ENCODE assay signal across 28 cellular contexts in the genomic region with DNA sequence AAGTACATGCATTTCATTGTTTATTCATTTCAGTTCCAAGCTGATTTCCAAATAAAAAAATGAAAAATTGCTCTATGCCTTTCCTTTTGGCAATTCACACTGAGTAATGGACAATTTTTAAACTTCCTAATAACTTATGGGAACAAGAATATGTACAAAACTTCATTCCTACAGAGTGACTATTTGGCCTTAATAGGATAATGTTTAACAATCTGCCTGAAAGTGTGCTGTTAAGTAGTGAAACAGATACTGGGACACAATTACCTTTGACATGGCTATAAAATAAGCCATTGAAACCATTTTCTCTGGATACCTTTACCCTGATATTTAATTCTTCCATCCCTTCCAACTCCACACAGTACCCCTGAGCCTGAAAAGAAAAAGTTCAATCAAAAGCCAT.
"Had no signal": no experiment of that assay in that cellular context is flagged by ENCODE, and none has a peak within 500 bp of the region (broad histone marks: within the 10 kb centered on the region; RNA-seq: fewer than 3 reads in every experiment).

No MANE protein-coding gene starts in this region.

- H3K27me3 ChIP-seq: ascending aorta, esophagus muscularis mucosa, gastroesophageal sphincter had no signal

- DNase-seq: activated CD4-positive, alpha-beta memory T cell treated with anti-CD3 and anti-CD28 coated beads, Interleukin-2, amount 10 ng/mL, durations not matched to agents 7 days and 5 days; activated CD4-positive, alpha-beta T cell treated with anti-CD3 and anti-CD28 coated beads for 1 hour; activated CD4-positive, alpha-beta T cell treated with anti-CD3 and anti-CD28 coated beads for 4 hours; activated CD4-positive, alpha-beta T cell treated with anti-CD3 and anti-CD28 coated beads, Interleukin-2, amount 10 ng/mL, durations not matched to agents 7 days and 5 days; activated CD4-positive, alpha-beta T cell treated with anti-CD3 and anti-CD28 coated beads, Interleukin-2, amount 50 U/mL, for 4 hours; activated CD8-positive, alpha-beta memory T cell treated with anti-CD3 and anti-CD28 coated beads, Interleukin-2, amount 50 U/mL, for 48 hours; activated gamma-delta T cell; activated naive CD4-positive, alpha-beta T cell; activated naive CD4-positive, alpha-beta T cell treated with anti-CD3 and anti-CD28 coated beads, Interleukin-2, amount 10 ng/mL, durations not matched to agents 7 days and 5 days; activated naive CD8-positive, alpha-beta T cell treated with anti-CD3 and anti-CD28 coated beads, Interleukin-2, amount 10 ng/mL, durations not matched to agents 7 days and 5 days; activated T-cell treated with anti-CD3 and anti-CD28 coated beads for 4 hours; activated T-cell treated with anti-CD3 and anti-CD28 coated beads, Interleukin-2, amount 50 U/mL, for 24 hours; activated T-cell treated with anti-CD3 and anti-CD28 coated beads, Interleukin-2, amount 50 U/mL, for 72 hours; caudate nucleus; cortex of kidney; dermis blood vessel endothelial cell; effector CD4-positive, alpha-beta T cell; effector memory CD8-positive, alpha-beta T cell; erythroblast; foreskin melanocyte; heart right ventricle; T-helper 2 cell had no signal

- H3K27ac Mint-ChIP-seq: activated CD4-positive, alpha-beta memory T cell treated with anti-CD3 and anti-CD28 coated beads, Interleukin-2, amount 10 ng/mL, durations not matched to agents 7 days and 5 days; activated CD4-positive, alpha-beta T cell treated with anti-CD3 and anti-CD28 coated beads, Interleukin-2, amount 10 ng/mL, durations not matched to agents 7 days and 5 days; activated naive CD4-positive, alpha-beta T cell treated with anti-CD3 and anti-CD28 coated beads, Interleukin-2, amount 10 ng/mL, durations not matched to agents 7 days and 5 days; activated naive CD4-positive, alpha-beta T cell treated with anti-CD3 and anti-CD28 coated beads, Interleukin-2, amount 50 U/mL, for 72 hours; activated naive CD8-positive, alpha-beta T cell treated with anti-CD3 and anti-CD28 coated beads, Interleukin-2, amount 10 ng/mL, durations not matched to agents 7 days and 5 days; activated T-cell treated with anti-CD3 and anti-CD28 coated beads, Interleukin-2, amount 50 U/mL, for 24 hours; activated T-cell treated with anti-CD3 and anti-CD28 coated beads, Interleukin-2, amount 50 U/mL, for 72 hours; effector memory CD8-positive, alpha-beta T cell; WTC11 had no signal

- FAIRE-seq: colon had no signal

- H3K9me3 ChIP-seq: ascending aorta, esophagus muscularis mucosa, gastroesophageal sphincter, heart right ventricle had no signal

- H3K27me3 Mint-ChIP-seq: activated naive CD4-positive, alpha-beta T cell treated with anti-CD3 and anti-CD28 coated beads, Interleukin-2, amount 10 ng/mL, durations not matched to agents 7 days and 5 days had no signal

- H3K4me1 Mint-ChIP-seq: activated CD4-positive, alpha-beta memory T cell treated with anti-CD3 and anti-CD28 coated beads, Interleukin-2, amount 10 ng/mL, durations not matched to agents 7 days and 5 days; activated CD4-positive, alpha-beta T cell treated with anti-CD3 and anti-CD28 coated beads, Interleukin-2, amount 10 ng/mL, durations not matched to agents 7 days and 5 days; activated naive CD4-positive, alpha-beta T cell treated with anti-CD3 and anti-CD28 coated beads, Interleukin-2, amount 10 ng/mL, durations not matched to agents 7 days and 5 days; activated naive CD8-positive, alpha-beta T cell treated with anti-CD3 and anti-CD28 coated beads, Interleukin-2, amount 10 ng/mL, durations not matched to agents 7 days and 5 days; WTC11 had no signal

- H3K4me3 ChIP-seq: ascending aorta, esophagus muscularis mucosa, gastroesophageal sphincter, heart right ventricle had no signal

- H3K9me3 Mint-ChIP-seq: activated CD4-positive, alpha-beta memory T cell treated with anti-CD3 and anti-CD28 coated beads, Interleukin-2, amount 10 ng/mL, durations not matched to agents 7 days and 5 days; activated CD4-positive, alpha-beta T cell treated with anti-CD3 and anti-CD28 coated beads, Interleukin-2, amount 10 ng/mL, durations not matched to agents 7 days and 5 days; activated naive CD4-positive, alpha-beta T cell treated with anti-CD3 and anti-CD28 coated beads, Interleukin-2, amount 10 ng/mL, durations not matched to agents 7 days and 5 days; activated naive CD4-positive, alpha-beta T cell treated with anti-CD3 and anti-CD28 coated beads, Interleukin-2, amount 50 U/mL, for 72 hours; activated naive CD8-positive, alpha-beta T cell treated with anti-CD3 and anti-CD28 coated beads, Interleukin-2, amount 10 ng/mL, durations not matched to agents 7 days and 5 days; activated T-cell treated with anti-CD3 and anti-CD28 coated beads, Interleukin-2, amount 50 U/mL, for 24 hours; activated T-cell treated with anti-CD3 and anti-CD28 coated beads, Interleukin-2, amount 50 U/mL, for 72 hours; effector memory CD8-positive, alpha-beta T cell had no signal

- ATAC-seq: activated naive CD4-positive, alpha-beta T cell treated with anti-CD3 and anti-CD28 coated beads, Interleukin-2, amount 50 U/mL, for 72 hours; activated T-cell treated with anti-CD3 and anti-CD28 coated beads, Interleukin-2, amount 50 U/mL, for 72 hours; effector memory CD8-positive, alpha-beta T cell; gastroesophageal sphincter; heart right ventricle; WTC11 had no signal

- H3K4me1 ChIP-seq: ascending aorta, gastroesophageal sphincter, heart right ventricle had no signal

- H3K36me3 Mint-ChIP-seq: activated naive CD4-positive, alpha-beta T cell treated with anti-CD3 and anti-CD28 coated beads, Interleukin-2, amount 10 ng/mL, durations not matched to agents 7 days and 5 days; activated naive CD4-positive, alpha-beta T cell treated with anti-CD3 and anti-CD28 coated beads, Interleukin-2, amount 50 U/mL, for 72 hours; activated naive CD8-positive, alpha-beta T cell treated with anti-CD3 and anti-CD28 coated beads, Interleukin-2, amount 10 ng/mL, durations not matched to agents 7 days and 5 days; WTC11 had no signal

- H3K27ac ChIP-seq: ascending aorta, esophagus muscularis mucosa, gastroesophageal sphincter, heart right ventricle had no signal

- H3K36me3 ChIP-seq: ascending aorta, esophagus muscularis mucosa, gastroesophageal sphincter, heart right ventricle had no signal

- H3K4me3 Mint-ChIP-seq: activated CD4-positive, alpha-beta memory T cell treated with anti-CD3 and anti-CD28 coated beads, Interleukin-2, amount 10 ng/mL, durations not matched to agents 7 days and 5 days; activated CD4-positive, alpha-beta T cell treated with anti-CD3 and anti-CD28 coated beads, Interleukin-2, amount 10 ng/mL, durations not matched to agents 7 days and 5 days; activated naive CD4-positive, alpha-beta T cell treated with anti-CD3 and anti-CD28 coated beads, Interleukin-2, amount 10 ng/mL, durations not matched to agents 7 days and 5 days; activated naive CD8-positive, alpha-beta T cell treated with anti-CD3 and anti-CD28 coated beads, Interleukin-2, amount 10 ng/mL, durations not matched to agents 7 days and 5 days; activated T-cell treated with anti-CD3 and anti-CD28 coated beads, Interleukin-2, amount 50 U/mL, for 24 hours; activated T-cell treated with anti-CD3 and anti-CD28 coated beads, Interleukin-2, amount 50 U/mL, for 72 hours; effector memory CD8-positive, alpha-beta T cell; WTC11 had no signal
